In genomic region chr18:80158365-80158764, GRCh38 we compare ENCODE assay signal across 3 cellular contexts.
"Had no signal": no experiment of that assay in that cellular context is flagged by ENCODE, and none has a peak within 500 bp of the region (broad histone marks: within the 10 kb centered on the region; RNA-seq: fewer than 3 reads in every experiment).

No MANE protein-coding gene starts in this region.

- H3K4me1 Mint-ChIP-seq: GM23338, H9 had no signal

- H3K4me3 Mint-ChIP-seq: GM23338, H9 had no signal

- FAIRE-seq: H54 had no signal

- H3K27ac Mint-ChIP-seq: GM23338, H9 had no signal

- H3K4me3 ChIP-seq: GM23338 had no signal
